ENCODE assay signal across 25 cellular contexts in the genomic region with DNA sequence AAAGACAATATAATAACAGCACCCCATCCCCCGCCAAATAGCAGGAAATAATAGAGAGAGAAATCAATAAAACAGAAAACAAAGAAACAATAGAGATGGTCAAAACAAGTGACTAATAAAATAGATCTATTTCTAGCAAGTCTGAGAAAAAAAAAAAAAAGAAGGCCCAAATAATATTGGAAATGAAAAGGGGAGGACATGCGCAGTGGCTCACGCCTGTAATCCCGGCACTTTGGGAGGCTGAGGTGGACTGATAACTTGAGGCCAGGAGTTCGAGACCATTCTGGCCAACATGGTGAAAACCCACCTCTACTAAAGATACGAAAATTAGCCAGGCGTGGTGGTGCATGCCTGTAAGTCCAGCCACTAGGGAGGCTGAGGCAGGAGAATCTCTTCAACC. TPM values are rescaled to one million over a fixed set of nuclear protein-coding genes. Genes with fewer than 3 reads are reported as not detected.
DNase-seq lines count a peak whose midpoint lies in the region; ATAC-seq, FAIRE-seq and TF ChIP-seq lines count a peak whose summit lies in the region.
"Had no signal": no experiment of that assay in that cellular context is flagged by ENCODE, and none has a peak within 500 bp of the region (broad histone marks: within the 10 kb centered on the region; RNA-seq: fewer than 3 reads in every experiment).

No MANE protein-coding gene starts in this region.

- no peaks in the 10 kb centered on the region for H3K27me3 ChIP-seq in BLaER1 treated with 17β-estradiol and CSF1 and Interleukin-3, amounts not matched to agents 10 nM and 100 nM
- peaks cover 6 to 17% of the 10 kb centered on the region in 2 experiments for H3K27me3 ChIP-seq in K562 (ENCODE audit: control insufficient read depth in 2 of 2, insufficient read depth in 2 of 2, low read length in 2 of 2)

- no peaks in the 10 kb centered on the region for H3K36me3 Mint-ChIP-seq in type B pancreatic cell
- H3K36me3 Mint-ChIP-seq: CD14-positive monocyte; CD8-positive, alpha-beta memory T cell had no signal

- peaks cover 16% of the 10 kb centered on the region for H3K4me1 Mint-ChIP-seq in type B pancreatic cell (ENCODE audit: unreplicated experiment)
- H3K4me1 Mint-ChIP-seq: CD8-positive, alpha-beta memory T cell; GM23338; H9 had no signal

- H3K9ac ChIP-seq in BLaER1 treated with 17β-estradiol and CSF1 and Interleukin-3, amounts not matched to agents 10 nM and 100 nM = no peak overlapping the region
- H3K9ac ChIP-seq in K562 (ENCODE audit: insufficient read depth in 1 of 2, low read depth in 2 of 2, low read length in 2 of 2) = no peak overlapping the region

- H3K4me3 ChIP-seq in BLaER1 treated with 17β-estradiol and CSF1 and Interleukin-3, amounts not matched to agents 10 nM and 100 nM = no peak overlapping the region
- no peak overlapping the region for H3K4me3 ChIP-seq in K562
- H3K4me3 ChIP-seq: GM12878, GM23338 had no signal

- CTCF ChIA-PET in K562 (lab: Yijun Ruan, JAX; ENCODE audit: low intra/inter-chr PET ratio) = no interaction called here

- peaks cover 3% of the 10 kb centered on the region for H3K27me3 Mint-ChIP-seq in type B pancreatic cell

- H2AFZ ChIP-seq in K562 (ENCODE audit: low read depth, low read length) = no peak overlapping the region
- H2AFZ ChIP-seq: GM23338 had no signal

- no peak for DNase-seq in K562 (ENCODE audit: extremely low read depth in 1 of 4, low spot score in 3 of 4)
- peak; percentile 8 for DNase-seq in islet precursor cell
- DNase-seq in type B pancreatic cell (ENCODE audit: extremely low spot score, unreplicated experiment) = peak; percentile 39
- DNase-seq: CD4-positive, alpha-beta T cell; CD8-positive, alpha-beta memory T cell; DMS 273 treated with DMSO at 0.1 percent for 48 hours; DMS79; EL; GDM1; H9 had no signal

- H4K20me1 ChIP-seq in BLaER1 treated with 17β-estradiol and CSF1 and Interleukin-3, amounts not matched to agents 10 nM and 100 nM = no peaks in the 10 kb centered on the region
- H4K20me1 ChIP-seq in K562 (replicated peaks; ENCODE audit: control insufficient read depth, insufficient read depth, low read length) = peaks cover 2% of the 10 kb centered on the region

- no peak for TF ChIP-seq POLR2A in K562 (conservative IDR thresholded peaks at IDR 0.05)

- H3K79me2 ChIP-seq in K562 (ENCODE audit: control insufficient read depth, insufficient read depth, low read length) = no peaks in the 10 kb centered on the region

- POLR2A ChIA-PET in K562 (lab: Yijun Ruan, JAX) = no interaction called here

- no peak for FAIRE-seq in K562 (lab: Jason Lieb, UNC)
- FAIRE-seq: D721Med, GM12878, GM19239 had no signal

- TF ChIP-seq RAD21 in K562 (CRISPR knock-in tag; conservative IDR thresholded peaks at IDR 0.05 in 1 of 2, IDR thresholded peaks at IDR 0.05 in 1 of 2) = no peak

- intact Hi-C loops in K562 (cut with micrococcal nuclease) = no loop called here

- H3K9me3 ChIP-seq in BLaER1 treated with 17β-estradiol and CSF1 and Interleukin-3, amounts not matched to agents 10 nM and 100 nM (replicated peaks in 1 of 11) = peaks cover 0 to 12% (median 4%) of the 10 kb centered on the region in 11 experiments; a peak in 8 of 22 replicates
- H3K9me3 ChIP-seq in K562 (replicated peaks; ENCODE audit: control insufficient read depth, insufficient read depth, low read depth, low read length) = no peaks in the 10 kb centered on the region

- H3K4me3 Mint-ChIP-seq in type B pancreatic cell = no peak overlapping the region
- H3K4me3 Mint-ChIP-seq: CD14-positive monocyte; CD4-positive, alpha-beta T cell; CD8-positive, alpha-beta memory T cell; GM23338; H9 had no signal

- no peak for TF ChIP-seq EP300 in K562 (IDR thresholded peaks at IDR 0.05; ENCODE audit: low read length)

- no peaks in the 10 kb centered on the region for H3K9me3 Mint-ChIP-seq in type B pancreatic cell
- H3K9me3 Mint-ChIP-seq: CD4-positive, alpha-beta T cell; CD8-positive, alpha-beta memory T cell; GM23338; H9 had no signal

- no TSS peak for BruUV-seq in K562 (replicated peaks; lab: Mats Ljungman, UMichigan)

- no peaks in the 10 kb centered on the region for H3K36me3 ChIP-seq in BLaER1 treated with 17β-estradiol and CSF1 and Interleukin-3, amounts not matched to agents 10 nM and 100 nM
- H3K36me3 ChIP-seq in K562 (ENCODE audit: control insufficient read depth, insufficient read depth, low read length) = no peaks in the 10 kb centered on the region

- H3K9me1 ChIP-seq in K562 (ENCODE audit: control insufficient read depth, insufficient read depth, low read length) = no peaks in the 10 kb centered on the region

- H3K4me1 ChIP-seq in BLaER1 treated with 17β-estradiol and CSF1 and Interleukin-3, amounts not matched to agents 10 nM and 100 nM = peaks cover 19 to 76% (median 72%) of the 10 kb centered on the region in 10 experiments
- no peaks in the 10 kb centered on the region for H3K4me1 ChIP-seq in K562 (replicated peaks in 1 of 2; ENCODE audit: control insufficient read depth in 2 of 2, insufficient read depth in 2 of 2, low read length in 2 of 2)

- in situ Hi-C loops in K562 (cut with MboI) = no loop called here

- 20% methylated on average over 7 of the region's 7 CpGs for WGBS in K562 (ENCODE audit: insufficient coverage, low coverage, missing lambda C conversion rate)

- TF ChIP-seq CTCF in K562 (IDR thresholded peaks at IDR 0.05 in 2 of 3, conservative IDR thresholded peaks at IDR 0.05 in 1 of 3; ENCODE audit: insufficient read depth in 2 of 3, low read depth in 1 of 3, low read length in 3 of 3) = no peak
- no peak for TF ChIP-seq CTCF in type B pancreatic cell (conservative IDR thresholded peaks at IDR 0.05)

- H3K27ac ChIP-seq in BLaER1 treated with 17β-estradiol and CSF1 and Interleukin-3, amounts not matched to agents 10 nM and 100 nM = peak overlapping the region in 8 of 11 experiments; percentile 11 to 96 (median 92); a peak in 13 of 22 replicates
- no peak overlapping the region for H3K27ac ChIP-seq in K562 (ENCODE audit: extremely low read depth, low read depth, low read length)

- ATAC-seq in K562 (no peak), HG02870 (IDR thresholded peaks at IDR 0.05; ENCODE audit: unreplicated experiment) (no peak), GM21360 (IDR thresholded peaks at IDR 0.05; ENCODE audit: unreplicated experiment) (no peak), HG03442 (IDR thresholded peaks at IDR 0.05; ENCODE audit: unreplicated experiment) (no peak)
- no peak for ATAC-seq in activated CD4-positive, CD25-positive, alpha-beta regulatory T cell treated with anti-CD3 and anti-CD28 coated beads, Interleukin-2, amount 50 U/mL, for 24 hours
- ATAC-seq: GM12878, GM23338, HCT116 had no signal

- no peak overlapping the region for H3K27ac Mint-ChIP-seq in type B pancreatic cell
- H3K27ac Mint-ChIP-seq: CD14-positive monocyte; CD4-positive, alpha-beta T cell; CD8-positive, alpha-beta memory T cell; GM23338; H9 had no signal

- H3K4me2 ChIP-seq in BLaER1 treated with 17β-estradiol and CSF1 and Interleukin-3, amounts not matched to agents 10 nM and 100 nM = peak overlapping the region in 8 of 11 experiments; percentile 8 to 85 (median 71); a peak in 6 of 22 replicates
- H3K4me2 ChIP-seq in K562 (ENCODE audit: insufficient read depth, low read length) = no peak overlapping the region
- H3K4me2 ChIP-seq: GM23338 had no signal

RNA-seq across cellular contexts. Expression of gene HCRTR1, which starts 18.5 kb away (rescaled TPM):
- total RNA-seq in K562 (2011; cell fraction: chromatin; rRNA removed; ENCODE audit: low replicate concordance) = not detected in 2 replicates
- total RNA-seq in K562 (2011; cell fraction: nucleolus; rRNA removed) = not detected in 2 replicates
- total RNA-seq in K562 (2011; cell fraction: nucleoplasm; rRNA removed) = not detected in 2 replicates
- total RNA-seq in K562 (2014; rRNA removed) (not detected in 2 replicates), K562 (2014; rRNA removed; fragmentation: Illumina TruSeq; extraction: Trizol) (not detected in 2 replicates), K562 (2015; rRNA removed; fragmentation: Illumina TruSeq; extraction: Trizol) (not detected in 2 replicates), K562 (2021) (not detected in 2 replicates), type B pancreatic cell (ENCODE audit: low replicate concordance) (not detected in 2 replicates)
- polyA plus RNA-seq in K562 (2011; rRNA removed) (not detected in 2 replicates), K562 (2014; fragmentation: Illumina TruSeq; extraction: Trizol) (not detected in 2 replicates), K562 (2014; fragmentation: Nextera tagmentation; extraction: Ambion mirVana) (not detected), K562 (2014; rRNA removed) (not detected in 2 replicates)
- polyA plus RNA-seq in K562 (2011; cell fraction: cytosol; rRNA removed) = not detected in 2 replicates
- not detected in 2 replicates for polyA plus RNA-seq in K562 (2011; cell fraction: nucleus; rRNA removed)
- not detected in 2 replicates for polyA plus RNA-seq in K562 (2012)
- not detected in 2 replicates for polyA minus RNA-seq in K562 (2011; rRNA and poly(A)+ RNA removed)
- polyA minus RNA-seq in K562 (2011; cell fraction: cytosol; rRNA and poly(A)+ RNA removed) = not detected in 2 replicates
- not detected in 2 replicates for polyA minus RNA-seq in K562 (2011; cell fraction: nucleus; rRNA and poly(A)+ RNA removed)
- total RNA-seq: A172; A673; CD4-positive, alpha-beta T cell; CD8-positive, alpha-beta memory T cell; GM12878; H4; H9 had no signal
- polyA plus RNA-seq: BJ; CD14-positive monocyte; CD8-positive, alpha-beta memory T cell; GM12878 had no signal

RNA-seq across cellular contexts. Expression of gene TINAGL1, which starts 22.7 kb away (rescaled TPM):
- 1.2 and 2.6 TPM in 2 replicates for total RNA-seq in K562 (2011; cell fraction: chromatin; rRNA removed; ENCODE audit: low replicate concordance)
- total RNA-seq in K562 (2011; cell fraction: nucleolus; rRNA removed) = 2.2 and 2.4 TPM in 2 replicates
- total RNA-seq in K562 (2011; cell fraction: nucleoplasm; rRNA removed) = 0.81 and 1.8 TPM in 2 replicates
- total RNA-seq in K562 (2014; rRNA removed) (0.05 and 0.53 TPM in 2 replicates), K562 (2014; rRNA removed; fragmentation: Illumina TruSeq; extraction: Trizol) (0.07 TPM in 1 of 2 replicates, not detected in the other), K562 (2015; rRNA removed; fragmentation: Illumina TruSeq; extraction: Trizol) (not detected in 2 replicates), K562 (2021) (0.27 and 0.67 TPM in 2 replicates), type B pancreatic cell (ENCODE audit: low replicate concordance) (27.2 and 30.0 TPM in 2 replicates)
- polyA plus RNA-seq in K562 (2011; rRNA removed) (0.35 and 1.2 TPM in 2 replicates), K562 (2014; fragmentation: Illumina TruSeq; extraction: Trizol) (0.14 TPM in 1 of 2 replicates, not detected in the other), K562 (2014; fragmentation: Nextera tagmentation; extraction: Ambion mirVana) (not detected), K562 (2014; rRNA removed) (0.04 and 0.16 TPM in 2 replicates)
- polyA plus RNA-seq in K562 (2011; cell fraction: cytosol; rRNA removed) = 0.78 and 3.1 TPM in 2 replicates
- 1.3 and 5.8 TPM in 2 replicates for polyA plus RNA-seq in K562 (2011; cell fraction: nucleus; rRNA removed)
- 0.22 and 0.26 TPM in 2 replicates for polyA plus RNA-seq in K562 (2012)
- 1.1 TPM in 1 of 2 replicates, not detected in the other for polyA minus RNA-seq in K562 (2011; rRNA and poly(A)+ RNA removed)
- 1.1 and 2.3 TPM in 2 replicates for polyA minus RNA-seq in K562 (2011; cell fraction: cytosol; rRNA and poly(A)+ RNA removed)
- 0.56 and 1.6 TPM in 2 replicates for polyA minus RNA-seq in K562 (2011; cell fraction: nucleus; rRNA and poly(A)+ RNA removed)
- total RNA-seq: A673; CD4-positive, alpha-beta T cell; CD8-positive, alpha-beta memory T cell had no signal
- polyA plus RNA-seq: CD14-positive monocyte; CD8-positive, alpha-beta memory T cell had no signal

RNA-seq across cellular contexts. Expression of gene PEF1, which starts 45.7 kb away (rescaled TPM):
- total RNA-seq in K562 (2011; cell fraction: chromatin; rRNA removed; ENCODE audit: low replicate concordance) = 15.8 and 31.8 TPM in 2 replicates
- 33.0 and 33.2 TPM in 2 replicates for total RNA-seq in K562 (2011; cell fraction: nucleolus; rRNA removed)
- total RNA-seq in K562 (2011; cell fraction: nucleoplasm; rRNA removed) = 32.8 and 35.6 TPM in 2 replicates
- total RNA-seq in K562 (2014; rRNA removed) = 76.6 and 87.6 TPM in 2 replicates
- total RNA-seq in K562 (2014; rRNA removed; fragmentation: Illumina TruSeq; extraction: Trizol) = 39.4 and 46.0 TPM in 2 replicates
- total RNA-seq in K562 (2015; rRNA removed; fragmentation: Illumina TruSeq; extraction: Trizol) = 48.8 and 49.1 TPM in 2 replicates
- 61.0 and 61.9 TPM in 2 replicates for total RNA-seq in K562 (2021)
- 73.7 and 104 TPM in 2 replicates for polyA plus RNA-seq in K562 (2011; rRNA removed)
- 124 and 143 TPM in 2 replicates for polyA plus RNA-seq in K562 (2011; cell fraction: cytosol; rRNA removed)
- 54.6 and 59.0 TPM in 2 replicates for polyA plus RNA-seq in K562 (2011; cell fraction: nucleus; rRNA removed)
- 51.6 and 78.2 TPM in 2 replicates for polyA plus RNA-seq in K562 (2012)
- 95.5 and 97.8 TPM in 2 replicates for polyA plus RNA-seq in K562 (2014; fragmentation: Illumina TruSeq; extraction: Trizol)
- 10 to 100 TPM; 26.3 to 33.0 TPM for polyA plus RNA-seq in K562 (2014; fragmentation: Nextera tagmentation; extraction: Ambion mirVana)
- 78.2 and 82.5 TPM in 2 replicates for polyA plus RNA-seq in K562 (2014; rRNA removed)
- polyA minus RNA-seq in K562 (2011; rRNA and poly(A)+ RNA removed) = 64.1 and 71.1 TPM in 2 replicates
- polyA minus RNA-seq in K562 (2011; cell fraction: cytosol; rRNA and poly(A)+ RNA removed) = 46.2 and 46.7 TPM in 2 replicates
- polyA minus RNA-seq in K562 (2011; cell fraction: nucleus; rRNA and poly(A)+ RNA removed) = 14.0 and 23.8 TPM in 2 replicates
- 45.2 and 48.3 TPM in 2 replicates for total RNA-seq in type B pancreatic cell (ENCODE audit: low replicate concordance)

Comparison
In these comparisons a context has a peak if more than half of its experiments do, and no peak if none do; other contexts are left out.
1. DNase-seq: peak in islet precursor cell (single experiment) and type B pancreatic cell (single experiment); none in K562 (0 of 4).